In genomic region chr16:83940157-83940556, GRCh38 we compare ENCODE assay signal across 1 cellular context.
TF ChIP-seq lines count a peak whose summit lies in the region.

No MANE protein-coding gene starts in this region.

TF ChIP-seq in GM23338, 12 proteins besides CTCF, POLR2A, EP300 and RAD21 (continued from another document):
- TF ChIP-seq ZNF462 (CRISPR knock-in tag; IDR thresholded peaks at IDR 0.05), result no peak
